16 cellular contexts compared by ENCODE assay signal in the genomic region with DNA sequence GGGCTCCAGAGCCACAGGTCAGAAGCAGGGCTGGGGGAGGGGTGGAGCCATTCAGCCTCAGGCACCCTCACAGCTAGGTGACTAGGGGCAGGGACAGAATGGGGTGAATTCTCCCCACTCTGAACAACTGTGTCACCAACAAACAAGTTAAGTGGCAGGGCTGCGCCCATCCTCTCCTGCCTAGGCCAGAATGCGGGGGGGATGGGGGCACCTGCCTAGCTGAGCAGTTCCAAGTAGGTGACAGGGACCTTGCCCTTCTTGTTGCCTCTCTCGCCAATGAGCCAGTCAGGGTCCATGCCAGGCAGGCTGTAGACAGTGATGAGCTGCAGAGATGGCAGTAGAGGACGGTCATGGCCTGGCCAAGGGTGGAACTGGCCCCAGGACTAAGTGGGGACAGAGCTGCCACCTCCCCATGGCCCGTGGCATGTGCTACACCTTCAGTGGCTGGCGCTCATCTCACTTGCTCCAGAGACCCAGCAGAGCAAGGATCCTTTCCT. TPM values are rescaled to one million over a fixed set of nuclear protein-coding genes. Genes with fewer than 3 reads are reported as not detected.
DNase-seq lines count a peak whose midpoint lies in the region; ATAC-seq and TF ChIP-seq lines count a peak whose summit lies in the region.
"Had no signal": no experiment of that assay in that cellular context is flagged by ENCODE, and none has a peak within 500 bp of the region (broad histone marks: within the 10 kb centered on the region; RNA-seq: fewer than 3 reads in every experiment).

No MANE protein-coding gene starts in this region.

- H3K9me3 ChIP-seq in right lobe of liver (no peaks in the 10 kb centered on the region), vagina (no peaks in the 10 kb centered on the region)
- H3K9me3 ChIP-seq: Peyer's patch had no signal

- WGBS in right lobe of liver (ENCODE audit: insufficient coverage, low coverage, low lambda C conversion rate, missing lambda C conversion rate): no CpG with 5 or more reads among the region's 6 CpGs

- DNase-seq in left cardiac atrium (peak; percentile 15), Right ventricle myocardium inferior (ENCODE audit: missing footprints) (no peak), RWPE1 (ENCODE audit: low spot score) (no peak), right lobe of liver (peak in 2 of 3 donors; percentile 14 to 51), vagina (ENCODE audit: extremely low spot score in 2 of 2) (no peak), dermis blood vessel endothelial cell (no peak)
- DNase-seq in activated T-cell treated with anti-CD3 and anti-CD28 coated beads, Interleukin-2, amount 50 U/mL, for 48 hours: no peak
- DNase-seq: Calu3; CD4-positive, CD25-positive, alpha-beta regulatory T cell; Karpas-422; NCI-H1105 treated with DMSO at 0.1 percent for 48 hours; NCI-H187; NCI-H510A; NCI-H82; Peyer's patch had no signal

- TF ChIP-seq CTCF in RWPE1 (conservative IDR thresholded peaks at IDR 0.05; ENCODE audit: low read depth) (no peak), right lobe of liver (IDR thresholded peaks at IDR 0.05) (no peak), vagina (IDR thresholded peaks at IDR 0.05) (no peak)

- H3K4me1 ChIP-seq in right lobe of liver (no peaks in the 10 kb centered on the region), vagina (peaks cover 23% of the 10 kb centered on the region)

- ATAC-seq in left cardiac atrium: no peak
- no peak for ATAC-seq in Right ventricle myocardium inferior
- peak in 3 of 4 donors; percentile 7 to 46 (median 22) for ATAC-seq in right lobe of liver
- ATAC-seq in GM21737 (IDR thresholded peaks at IDR 0.05; ENCODE audit: unreplicated experiment): no peak

- H3K36me3 ChIP-seq in right lobe of liver: peaks cover 0 to 26% (median 6%) of the 10 kb centered on the region in 4 donors
- peaks cover 0 to 61% of the 10 kb centered on the region in 2 donors for H3K36me3 ChIP-seq in vagina

- POLR2A ChIA-PET in RWPE1 (lab: Yijun Ruan, JAX; ENCODE audit: low non-redundant PET): interaction anchor here (0.8 kb wide), 1 partner anchor 19 kb away, joined by 3 read pairs; no protein-coding TSS in a partner anchor

- H3K27ac ChIP-seq in RWPE1 (peak overlapping the region; percentile 58), right lobe of liver (no peak overlapping the region), vagina (peak overlapping the region; percentile 39)
- H3K27ac ChIP-seq: Peyer's patch had no signal

- H3K27me3 ChIP-seq in right lobe of liver: no peaks in the 10 kb centered on the region
- H3K27me3 ChIP-seq in vagina: no peaks in the 10 kb centered on the region
- H3K27me3 ChIP-seq: Peyer's patch had no signal

- TF ChIP-seq POLR2A in right lobe of liver (IDR thresholded peaks at IDR 0.05) (no peak), vagina (IDR thresholded peaks at IDR 0.05) (no peak)

- H3K4me3 ChIP-seq in right lobe of liver (no peak overlapping the region), vagina (no peak overlapping the region)
- H3K4me3 ChIP-seq: Peyer's patch had no signal

- CTCF ChIA-PET in RWPE1 (lab: Yijun Ruan, JAX): interaction anchor here (0.7 to 0.8 kb wide), 3 partner anchors 13 to 759 kb away, joined by 3 to 4 read pairs (median 3); no protein-coding TSS in a partner anchor

- intact Hi-C loops in left cardiac atrium (cut with DNase I) (no loop called here), Right ventricle myocardium inferior (cut with DNase I) (no loop called here), right lobe of liver (cut with DNase I) (no loop called here), vagina (cut with DNase I) (no loop called here)

RNA-seq across cellular contexts. Expression of gene SH3GLB2, which starts 19.6 kb away (rescaled TPM):
- total RNA-seq in left cardiac atrium (10 to 100 TPM; 35.5 to 39.6 TPM), Right ventricle myocardium inferior (32.4 TPM), right lobe of liver (10 to 100 TPM; 23.7 to 28.3 (median 24.7) TPM), vagina (86.2 TPM), dermis blood vessel endothelial cell (60.2 and 70.1 TPM in 2 replicates)

RNA-seq across cellular contexts. Expression of gene MIGA2, which starts 27.9 kb away (rescaled TPM):
- total RNA-seq in left cardiac atrium: 10 to 100 TPM; 31.8 to 36.3 TPM
- 38.2 TPM for total RNA-seq in Right ventricle myocardium inferior
- total RNA-seq in right lobe of liver: 10 to 100 TPM in 4 of 6 experiments, 1 to 10 TPM in 2; 9.1 to 16.4 (median 10.8) TPM
- 35.1 TPM for total RNA-seq in vagina
- 34.4 and 39.5 TPM in 2 replicates for total RNA-seq in dermis blood vessel endothelial cell

Comparison
In these comparisons a context has a peak if more than half of its experiments do, and no peak if none do; other contexts are left out.
1. DNase-seq: peak in left cardiac atrium (single experiment) and right lobe of liver (2 of 3); none in Right ventricle myocardium inferior (single experiment), RWPE1 (single experiment), vagina (0 of 2), dermis blood vessel endothelial cell (single experiment) and activated T-cell treated with anti-CD3 and anti-CD28 coated beads, Interleukin-2, amount 50 U/mL, for 48 hours (0 of 2).
2. ATAC-seq: peak in right lobe of liver (3 of 4); none in left cardiac atrium (0 of 2), Right ventricle myocardium inferior (single experiment) and GM21737 (single experiment).
3. H3K27ac ChIP-seq: peak in RWPE1 (single experiment) and vagina (single experiment); none in right lobe of liver (0 of 3).